Comparison of ENCODE assay signal across 14 cellular contexts in the genomic region with DNA sequence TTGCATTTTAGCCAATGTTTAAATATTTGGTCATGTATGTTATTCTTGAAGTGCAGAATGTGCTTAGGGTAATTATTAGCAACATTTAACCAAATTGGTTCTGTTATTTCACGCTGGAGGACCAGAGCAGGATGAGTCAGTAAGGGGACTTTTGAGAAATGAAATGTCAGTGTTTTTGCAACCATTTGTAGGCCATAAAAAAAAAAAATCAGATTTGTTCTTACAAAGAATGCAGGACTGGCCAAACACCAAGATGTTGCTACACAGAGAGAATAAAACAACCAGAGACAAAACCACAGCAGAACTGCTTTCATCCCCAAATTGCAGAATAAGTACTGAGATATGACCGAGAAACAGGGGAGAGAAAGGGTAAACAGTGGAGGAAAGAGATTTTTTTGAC.
DNase-seq lines count a peak whose midpoint lies in the region; ATAC-seq lines count a peak whose summit lies in the region.
"Had no signal": no experiment of that assay in that cellular context is flagged by ENCODE, and none has a peak within 500 bp of the region (broad histone marks: within the 10 kb centered on the region; RNA-seq: fewer than 3 reads in every experiment).

No MANE protein-coding gene starts in this region.

- intact Hi-C loops in Right ventricle myocardium inferior (cut with DNase I), result no loop called here
- intact Hi-C loops in cardiac septum (cut with DNase I), result no loop called here
- intact Hi-C loops in aorta (cut with DNase I), result no loop called here

- no peak for DNase-seq in Right ventricle myocardium inferior (ENCODE audit: missing footprints)
- DNase-seq in cardiac septum (ENCODE audit: low spot score), result no peak
- DNase-seq in fibroblast of gingiva (ENCODE audit: low read depth), result peak; percentile 96
- no peak for DNase-seq in aorta
- DNase-seq in cerebellum (ENCODE audit: low spot score), result no peak
- DNase-seq in T-cell, result no peak
- DNase-seq: activated CD4-positive, alpha-beta T cell treated with anti-CD3 and anti-CD28 coated beads for 48 hours; activated naive CD4-positive, alpha-beta T cell treated with anti-CD3 and anti-CD28 coated beads for 36 hours; H9; NCI-H524 had no signal

- H3K27me3 Mint-ChIP-seq in T-cell, result peaks cover 0 to 2% of the 10 kb centered on the region in 2 donors

- 13 to 16% methylated on average over 2 of the region's 2 CpGs for WGBS in aorta, 2 donors

- H3K4me3 ChIP-seq in muscle layer of colon (ENCODE audit: low read depth in 1 of 2, low read length in 2 of 2) (no peak overlapping the region), aorta (ENCODE audit: low read length in 2 of 2) (no peak overlapping the region)
- H3K4me3 ChIP-seq: SJSA1 had no signal

- H3K4me1 Mint-ChIP-seq in T-cell, result no peaks in the 10 kb centered on the region

- peaks cover 12% of the 10 kb centered on the region for H3K36me3 Mint-ChIP-seq in T-cell

- H3K4me1 ChIP-seq in muscle layer of colon (ENCODE audit: insufficient read depth, low read length) (no peaks in the 10 kb centered on the region), aorta (ENCODE audit: control insufficient read depth in 1 of 2, insufficient read depth in 2 of 2, low read length in 2 of 2) (no peaks in the 10 kb centered on the region)

- no peak overlapping the region for H3K27ac Mint-ChIP-seq in T-cell
- H3K27ac Mint-ChIP-seq: activated naive CD4-positive, alpha-beta T cell treated with anti-CD3 and anti-CD28 coated beads for 36 hours; H9 had no signal

- POLR2A ChIA-PET in T-cell (lab: Charles Lee), result no interaction called here

- peak overlapping the region; percentile 12 for H3K27ac ChIP-seq in muscle layer of colon (ENCODE audit: low read depth, low read length)
- no peak overlapping the region for H3K27ac ChIP-seq in aorta (ENCODE audit: low read depth in 1 of 2, low read length in 2 of 2)
- H3K27ac ChIP-seq: 22Rv1, SJSA1 had no signal

- peaks cover 5 to 27% (median 17%) of the 10 kb centered on the region in 3 donors for H3K9me3 Mint-ChIP-seq in T-cell

- peaks cover 6% of the 10 kb centered on the region for H3K9me3 ChIP-seq in muscle layer of colon (ENCODE audit: low read length)
- H3K9me3 ChIP-seq in aorta (ENCODE audit: control insufficient read depth, low read length), result peaks cover 2% of the 10 kb centered on the region

- CTCF ChIA-PET in T-cell (lab: Charles Lee), result no interaction called here

- no peak overlapping the region for H3K9ac ChIP-seq in muscle layer of colon (ENCODE audit: low read length)

- H3K27me3 ChIP-seq in muscle layer of colon (ENCODE audit: control insufficient read depth in 1 of 2, insufficient read depth in 2 of 2, low read length in 2 of 2) (no peaks in the 10 kb centered on the region), aorta (ENCODE audit: control insufficient read depth in 1 of 2, insufficient read depth in 2 of 2, low read length in 1 of 2) (no peaks in the 10 kb centered on the region)
- H3K27me3 ChIP-seq: SJSA1 had no signal

- H3K36me3 ChIP-seq in muscle layer of colon (ENCODE audit: insufficient read depth, low read length), result no peaks in the 10 kb centered on the region
- H3K36me3 ChIP-seq in aorta (ENCODE audit: control insufficient read depth in 1 of 2, insufficient read depth in 2 of 2, low read length in 1 of 2), result no peaks in the 10 kb centered on the region

- no peak overlapping the region for H3K4me3 Mint-ChIP-seq in T-cell
- H3K4me3 Mint-ChIP-seq: activated naive CD4-positive, alpha-beta T cell treated with anti-CD3 and anti-CD28 coated beads for 36 hours; H9 had no signal

- peak; percentile 85 for ATAC-seq in Right ventricle myocardium inferior
- ATAC-seq in aorta (ENCODE audit: low FRiP score), result peak; percentile 80
- no peak for ATAC-seq in GM21423 (IDR thresholded peaks at IDR 0.05; ENCODE audit: unreplicated experiment)
- ATAC-seq in T-cell (replicated peaks in 1 of 4), result no peak

Comparison
In these comparisons a context has a peak if more than half of its experiments do, and no peak if none do; other contexts are left out.
1. ATAC-seq: peak in Right ventricle myocardium inferior (single experiment) and aorta (single experiment); none in GM21423 (single experiment) and T-cell (0 of 4).